In genomic region chr6:5260661-5261544, GRCh38 we compare ENCODE assay signal across 1 cellular context.
A peak's percentile ranks its signal among the peaks of the same experiment; 100 is the strongest.
TF ChIP-seq lines count a peak whose summit lies in the region.

TSS of gene FARS2 (plus strand) at chr6:5261513.
TSS of gene LYRM4 (minus strand) at chr6:5260950. CDS start at chr6:5260733, 217 bp downstream.

TF ChIP-seq in K562, 482 proteins besides CTCF, POLR2A, EP300 and RAD21 (continued from another document and continues in another):
- TF ChIP-seq MYC (IDR thresholded peaks at IDR 0.05; ENCODE audit: low read depth, low read length) = peak; percentile 75
- no peak for TF ChIP-seq MYC (CRISPR knock-in tag; IDR thresholded peaks at IDR 0.05; ENCODE audit: borderline replicate concordance, low read depth)
- no peak for TF ChIP-seq CBFA2T3 (IDR thresholded peaks at IDR 0.05)
- no peak for TF ChIP-seq HNRNPUL1 (IDR thresholded peaks at IDR 0.05; ENCODE audit: low read length)
- 0 out of 2 replicates have a peak, but pooled peaks have one; percentile 17 for TF ChIP-seq ARID1B (IDR thresholded peaks at IDR 0.05)
- peak; percentile 85 for TF ChIP-seq ETS1 (conservative IDR thresholded peaks at IDR 0.05; ENCODE audit: control insufficient read depth, low read depth, low read length)
- no peak for TF ChIP-seq KHSRP (IDR thresholded peaks at IDR 0.05)
- peak; percentile 69; the same call in 1 of the 2 replicates for TF ChIP-seq SMAD3 (CRISPR knock-in tag; conservative IDR thresholded peaks at IDR 0.05)
- no peak for TF ChIP-seq ZFP30 (CRISPR knock-in tag; IDR thresholded peaks at IDR 0.05; ENCODE audit: borderline replicate concordance)
- no peak for TF ChIP-seq CHD7 (IDR thresholded peaks at IDR 0.05; ENCODE audit: low read depth, low read length)
- TF ChIP-seq ZNF639 (CRISPR knock-in tag; conservative IDR thresholded peaks at IDR 0.05 in 1 of 2, IDR thresholded peaks at IDR 0.05 in 1 of 2) = peak in 1 of 2 experiments; percentile 71; a peak in 1 of 4 replicates
- TF ChIP-seq ZNF239 (CRISPR knock-in tag; IDR thresholded peaks at IDR 0.05) = peak; percentile 30; the same call in 1 of the 2 replicates
- peak; percentile 73; the same call in 1 of the 2 replicates for TF ChIP-seq SIN3B (IDR thresholded peaks at IDR 0.05; ENCODE audit: low read depth)
- TF ChIP-seq MBD2 (IDR thresholded peaks at IDR 0.05; ENCODE audit: borderline replicate concordance, low read depth) = peak; percentile 20
- no peak for TF ChIP-seq TFE3 (CRISPR knock-in tag; IDR thresholded peaks at IDR 0.05)
- TF ChIP-seq THAP12 (CRISPR knock-in tag; IDR thresholded peaks at IDR 0.05) = 0 out of 2 replicates have a peak, but pooled peaks have one; percentile 24
- TF ChIP-seq SAFB2 (IDR thresholded peaks at IDR 0.05; ENCODE audit: borderline replicate concordance, low read depth, low read length, severe bottlenecking) = no peak
- peak; percentile 94 for TF ChIP-seq FIP1L1 (IDR thresholded peaks at IDR 0.05; ENCODE audit: low read depth, low read length, poor library complexity, severe bottlenecking)
- TF ChIP-seq CREB1 (IDR thresholded peaks at IDR 0.05) = peak; percentile 52
- peak; percentile 72; the same call in 1 of the 2 replicates for TF ChIP-seq CREB1 (CRISPR knock-in tag; IDR thresholded peaks at IDR 0.05)
- TF ChIP-seq ZNF583 (CRISPR knock-in tag; IDR thresholded peaks at IDR 0.05) = 0 out of 2 replicates have a peak, but pooled peaks have one; percentile 7
- TF ChIP-seq THAP7 (CRISPR knock-in tag; IDR thresholded peaks at IDR 0.05) = no peak
- TF ChIP-seq SNRNP70 (optimal IDR thresholded peaks at IDR 0.05; ENCODE audit: low read depth, low read length) = no peak
- no peak for TF ChIP-seq ZBTB12 (CRISPR knock-in tag; IDR thresholded peaks at IDR 0.05)
- TF ChIP-seq EGR1 (conservative IDR thresholded peaks at IDR 0.05) = peak; percentile 86; the same call in 1 of the 2 replicates
- TF ChIP-seq ETV1 (tag; conservative IDR thresholded peaks at IDR 0.05; ENCODE audit: low read depth) = 0 out of 2 replicates have a peak, but pooled peaks have one; percentile 24
- peak; percentile 29; the same call in 1 of the 2 replicates for TF ChIP-seq BHLHE40 (IDR thresholded peaks at IDR 0.05; ENCODE audit: low read length)
- no peak for TF ChIP-seq COPS2 (conservative IDR thresholded peaks at IDR 0.05)
- TF ChIP-seq ARNT (IDR thresholded peaks at IDR 0.05) = 0 out of 4 replicates have a peak, but pooled peaks of 1 of the 2 experiments have one; percentile 36
- TF ChIP-seq C11orf30 (IDR thresholded peaks at IDR 0.05; ENCODE audit: low read depth) = peak; percentile 98
- peak; percentile 33; the same call in 1 of the 2 replicates for TF ChIP-seq ZBTB33 (CRISPR knock-in tag; IDR thresholded peaks at IDR 0.05)
- TF ChIP-seq TGIF2 (CRISPR knock-in tag; IDR thresholded peaks at IDR 0.05) = peak; percentile 56; the same call in 1 of the 2 replicates
- no peak for TF ChIP-seq ZNF134 (CRISPR knock-in tag; conservative IDR thresholded peaks at IDR 0.05)
